In genomic region chr2:38655441-38655840, GRCh38 we compare ENCODE assay signal across 13 cellular contexts.
"Had no signal": no experiment of that assay in that cellular context is flagged by ENCODE, and none has a peak within 500 bp of the region (broad histone marks: within the 10 kb centered on the region; RNA-seq: fewer than 3 reads in every experiment).

No MANE protein-coding gene starts in this region.

- H3K27ac Mint-ChIP-seq: activated B cell treated with CpG ODN at 0.5 μM for 24 hours, nephron progenitor cell had no signal

- H3K4me3 Mint-ChIP-seq: activated B cell treated with CpG ODN at 0.5 μM for 24 hours, nephron progenitor cell had no signal

- H3K27me3 ChIP-seq: adrenal gland, ovary, thyroid gland had no signal

- H3K36me3 ChIP-seq: adrenal gland, left ventricle myocardium inferior, ovary, thyroid gland had no signal

- H3K9me3 ChIP-seq: adrenal gland, left ventricle myocardium inferior, ovary, thyroid gland had no signal

- DNase-seq: activated B cell treated with CpG ODN at 0.5 μM for 24 hours; activated T-cell treated with anti-CD3 and anti-CD28 coated beads for 4 hours; caudate nucleus; effector CD4-positive, alpha-beta T cell; kidney; left ventricle myocardium inferior; mesenchymal stem cell; nephron progenitor cell; ovary; stimulated activated CD4-positive, alpha-beta T cell treated with anti-CD3 and anti-CD28 coated beads, Interleukin-12 subunit alpha, Interleukin-12 subunit beta, amount 100 ng/mL, for 4 hours; thyroid gland had no signal

- H3K4me3 ChIP-seq: adrenal gland, coronary artery, left ventricle myocardium inferior, ovary, thyroid gland had no signal

- H3K9me3 Mint-ChIP-seq: activated B cell treated with CpG ODN at 0.5 μM for 24 hours, nephron progenitor cell had no signal

- H3K4me1 ChIP-seq: thyroid gland had no signal

- H3K27ac ChIP-seq: coronary artery, left ventricle myocardium inferior, ovary, thyroid gland had no signal
